In the genomic region with DNA sequence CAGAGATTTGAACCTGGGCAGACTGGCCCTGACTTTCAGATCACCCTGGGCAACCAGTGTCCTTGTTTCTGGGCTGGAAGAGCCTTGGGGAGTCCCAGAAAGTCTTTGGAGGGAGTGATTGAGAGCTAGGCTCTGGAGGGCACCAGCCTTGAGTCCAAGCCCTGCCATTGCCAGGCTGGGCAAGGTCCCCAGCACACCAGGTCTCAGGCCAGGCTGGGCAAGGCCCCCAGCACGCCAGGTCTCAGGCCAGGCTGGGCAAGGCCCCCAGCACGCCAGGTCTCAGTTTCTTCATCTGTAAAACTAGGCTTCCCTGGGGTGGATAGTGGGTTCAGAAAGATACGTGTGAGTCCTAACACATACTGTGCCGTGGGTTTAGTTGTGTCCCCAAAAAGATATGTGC, we compare ENCODE assay signal across 28 cellular contexts.
"Had no signal": no experiment of that assay in that cellular context is flagged by ENCODE, and none has a peak within 500 bp of the region (broad histone marks: within the 10 kb centered on the region; RNA-seq: fewer than 3 reads in every experiment).

No MANE protein-coding gene starts in this region.

- H3K4me3 Mint-ChIP-seq: activated CD4-positive, alpha-beta memory T cell treated with anti-CD3 and anti-CD28 coated beads, Interleukin-2, amount 10 ng/mL, durations not matched to agents 7 days and 5 days; activated CD4-positive, alpha-beta T cell treated with anti-CD3 and anti-CD28 coated beads for 36 hours; activated naive CD4-positive, alpha-beta T cell treated with anti-CD3 and anti-CD28 coated beads for 36 hours; activated naive CD8-positive, alpha-beta T cell; activated T-cell treated with anti-CD3 and anti-CD28 coated beads, Interleukin-2, amount 50 U/mL, for 24 hours; T-cell had no signal

- H3K27ac Mint-ChIP-seq: activated CD4-positive, alpha-beta memory T cell treated with anti-CD3 and anti-CD28 coated beads, Interleukin-2, amount 10 ng/mL, durations not matched to agents 7 days and 5 days; activated CD4-positive, alpha-beta T cell treated with anti-CD3 and anti-CD28 coated beads for 36 hours; activated naive CD4-positive, alpha-beta T cell treated with anti-CD3 and anti-CD28 coated beads for 36 hours; activated naive CD8-positive, alpha-beta T cell; activated T-cell treated with anti-CD3 and anti-CD28 coated beads, Interleukin-2, amount 50 U/mL, for 24 hours; T-cell had no signal

- H3K36me3 Mint-ChIP-seq: activated naive CD8-positive, alpha-beta T cell; brain; T-cell had no signal

- H3K9me3 Mint-ChIP-seq: activated CD4-positive, alpha-beta memory T cell treated with anti-CD3 and anti-CD28 coated beads, Interleukin-2, amount 10 ng/mL, durations not matched to agents 7 days and 5 days; activated naive CD4-positive, alpha-beta T cell treated with anti-CD3 and anti-CD28 coated beads for 36 hours; activated T-cell treated with anti-CD3 and anti-CD28 coated beads, Interleukin-2, amount 50 U/mL, for 24 hours; T-cell had no signal

- DNase-seq: activated CD4-positive, alpha-beta memory T cell treated with anti-CD3 and anti-CD28 coated beads, Interleukin-2, amount 10 ng/mL, durations not matched to agents 7 days and 5 days; activated CD4-positive, alpha-beta T cell treated with anti-CD3 and anti-CD28 coated beads for 36 hours; activated CD4-positive, alpha-beta T cell treated with anti-CD3 and anti-CD28 coated beads, Interleukin-2, amount 50 U/mL, for 1 hour; activated CD4-positive, CD25-positive, alpha-beta regulatory T cell; activated gamma-delta T cell; activated naive CD4-positive, alpha-beta T cell treated with anti-CD3 and anti-CD28 coated beads for 36 hours; activated T-cell treated with anti-CD3 and anti-CD28 coated beads, Interleukin-2, amount 50 U/mL, for 24 hours; IMR-90; Kasumi-1; KBM-7; NCI-H1105 treated with DMSO at 0.1 percent for 48 hours; NCI-H1436 treated with DMSO at 0.1 percent for 48 hours; NCI-H187; NCI-H2081; NCI-H2171; NCI-H2227 treated with DMSO at 0.1 percent for 48 hours; NCI-H446 treated with DMSO at 0.1 percent for 48 hours; NCI-H524 treated with DMSO at 0.1 percent for 48 hours; NCI-H774; T-cell; T-helper 2 cell; T1000 had no signal

- ATAC-seq: activated CD4-positive, alpha-beta T cell treated with anti-CD3 and anti-CD28 coated beads for 36 hours; T-cell had no signal

- H3K4me3 ChIP-seq: SK-N-MC had no signal

- H3K27ac ChIP-seq: SK-N-MC, VCaP had no signal

- FAIRE-seq: astrocyte, TTC549 had no signal

- H3K27me3 Mint-ChIP-seq: activated naive CD8-positive, alpha-beta T cell had no signal

- H3K4me1 Mint-ChIP-seq: activated CD4-positive, alpha-beta memory T cell treated with anti-CD3 and anti-CD28 coated beads, Interleukin-2, amount 10 ng/mL, durations not matched to agents 7 days and 5 days; activated CD4-positive, alpha-beta T cell treated with anti-CD3 and anti-CD28 coated beads for 36 hours had no signal
